Comparison of ENCODE assay signal across 1 cellular context in the genomic region with DNA sequence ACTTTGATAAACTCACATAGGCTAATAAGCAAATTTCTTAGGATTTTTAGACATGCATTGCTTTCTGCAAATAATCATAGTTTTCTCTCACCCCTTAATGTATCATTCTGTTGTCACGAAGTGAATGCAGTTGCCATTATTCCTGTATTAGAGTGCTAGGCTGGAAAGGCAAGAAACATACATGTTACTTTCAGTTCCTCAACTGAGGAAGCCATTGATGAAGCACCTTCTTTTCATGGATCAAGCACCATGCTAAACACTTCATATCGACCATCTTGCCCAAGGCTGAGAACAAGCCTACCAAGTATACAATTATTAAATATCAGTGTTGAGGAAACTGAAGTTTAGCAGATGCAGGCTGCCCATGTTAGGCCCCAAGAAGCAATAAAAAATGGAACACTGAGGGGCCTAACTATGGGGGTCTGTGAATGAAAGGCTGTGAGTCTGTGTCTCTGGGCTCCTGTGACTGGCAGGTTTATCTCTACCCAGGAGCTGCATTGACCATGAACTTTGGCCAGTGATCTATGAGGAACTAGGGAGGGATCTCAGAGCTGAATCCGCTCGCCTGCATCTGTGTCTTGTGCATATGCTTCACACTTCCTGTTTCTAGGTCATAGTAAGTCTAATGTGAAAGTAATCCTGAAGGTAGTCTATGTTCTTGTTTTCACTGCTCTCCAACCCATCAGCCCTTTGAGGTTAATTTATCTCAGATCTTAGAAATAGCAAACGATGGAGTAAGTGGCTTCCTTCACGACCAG.
TF ChIP-seq lines count a peak whose summit lies in the region.

No MANE protein-coding gene starts in this region.

TF ChIP-seq in K562, 482 proteins besides CTCF, POLR2A, EP300 and RAD21 (continued from another document):
- TF ChIP-seq, protein P1, sequence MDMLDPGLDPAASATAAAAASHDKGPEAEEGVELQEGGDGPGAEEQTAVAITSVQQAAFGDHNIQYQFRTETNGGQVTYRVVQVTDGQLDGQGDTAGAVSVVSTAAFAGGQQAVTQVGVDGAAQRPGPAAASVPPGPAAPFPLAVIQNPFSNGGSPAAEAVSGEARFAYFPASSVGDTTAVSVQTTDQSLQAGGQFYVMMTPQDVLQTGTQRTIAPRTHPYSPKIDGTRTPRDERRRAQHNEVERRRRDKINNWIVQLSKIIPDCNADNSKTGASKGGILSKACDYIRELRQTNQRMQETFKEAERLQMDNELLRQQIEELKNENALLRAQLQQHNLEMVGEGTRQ (CRISPR knock-in tag; IDR thresholded peaks at IDR 0.05), result no peak
- 0 out of 2 replicates have a peak, but pooled peaks have one; percentile 26 for TF ChIP-seq GABPA (tag; conservative IDR thresholded peaks at IDR 0.05; ENCODE audit: low read depth)
- peak; percentile 67; the same call in 1 of the 2 replicates for TF ChIP-seq SPI1 (IDR thresholded peaks at IDR 0.05; ENCODE audit: borderline replicate concordance, low read depth, low read length)
- 0 out of 2 replicates have a peak, but pooled peaks have one; percentile 26 for TF ChIP-seq L3MBTL2 (IDR thresholded peaks at IDR 0.05)
- TF ChIP-seq SRSF3 (IDR thresholded peaks at IDR 0.05; ENCODE audit: insufficient read depth, low read length), result no peak
